Comparison of ENCODE assay signal across 21 cellular contexts in genomic region chr3:178768072-178768864, GRCh38.
DNase-seq lines count a peak whose midpoint lies in the region; ATAC-seq, FAIRE-seq and TF ChIP-seq lines count a peak whose summit lies in the region.
"Had no signal": no experiment of that assay in that cellular context is flagged by ENCODE, and none has a peak within 500 bp of the region (broad histone marks: within the 10 kb centered on the region; RNA-seq: fewer than 3 reads in every experiment).

No MANE protein-coding gene starts in this region.

- no peak overlapping the region for H3K27ac Mint-ChIP-seq in natural killer cell
- H3K27ac Mint-ChIP-seq: activated naive CD4-positive, alpha-beta T cell treated with anti-CD3 and anti-CD28 coated beads, Interleukin-2, amount 50 U/mL, for 72 hours; memory B cell; T-cell had no signal

- no peak for TF ChIP-seq CTCF in natural killer cell (IDR thresholded peaks at IDR 0.05)

- no peak overlapping the region for H3K4me3 Mint-ChIP-seq in natural killer cell
- H3K4me3 Mint-ChIP-seq: memory B cell, T-cell had no signal

- H3K4me1 Mint-ChIP-seq in natural killer cell = no peaks in the 10 kb centered on the region
- H3K4me1 Mint-ChIP-seq: memory B cell had no signal

- no peak for FAIRE-seq in GM12892 (lab: Jason Lieb, UNC)
- FAIRE-seq: bronchial epithelial cell had no signal

- ATAC-seq in GM18907 (IDR thresholded peaks at IDR 0.05; ENCODE audit: unreplicated experiment) = peak; percentile 78
- ATAC-seq in GM21529 (IDR thresholded peaks at IDR 0.05; ENCODE audit: unreplicated experiment) = peak; percentile 83
- ATAC-seq in HG03066 (IDR thresholded peaks at IDR 0.05; ENCODE audit: low read depth, unreplicated experiment) = peak; percentile 86
- ATAC-seq in natural killer cell = no peak
- ATAC-seq in HG02840 (IDR thresholded peaks at IDR 0.05; ENCODE audit: low FRiP score, unreplicated experiment) = no peak
- ATAC-seq: activated naive CD4-positive, alpha-beta T cell treated with anti-CD3 and anti-CD28 coated beads, Interleukin-2, amount 50 U/mL, for 72 hours; foreskin keratinocyte; T-cell had no signal

- DNase-seq in RPMI8226 (peak; percentile 85), natural killer cell (no peak), GM12892 (ENCODE audit: insufficient read length) (no peak), NCI-H748 treated with DMSO at 0.1 percent for 48 hours (lab: John Stamatoyannopoulos, UW) (no peak)
- DNase-seq: activated CD4-positive, CD25-positive, alpha-beta regulatory T cell; activated CD8-positive, alpha-beta memory T cell treated with anti-CD3 and anti-CD28 coated beads, Interleukin-2, amount 50 U/mL, for 4 hours; DMS79; foreskin keratinocyte; GOT3; Karpas-422; NCI-H1694; NCI-H524; stimulated activated naive CD4-positive, alpha-beta T cell; T-cell had no signal

- TF ChIP-seq POLR2A in GM12892 (IDR thresholded peaks at IDR 0.05; ENCODE audit: low read depth, low read length) = no peak

- intact Hi-C loops in natural killer cell (cut with micrococcal nuclease) = no loop called here

- peaks cover 16 to 19% of the 10 kb centered on the region in 2 donors for H3K9me3 Mint-ChIP-seq in natural killer cell

- no peaks in the 10 kb centered on the region for H3K27me3 Mint-ChIP-seq in natural killer cell (ENCODE audit: low read depth in 2 of 2)
- H3K27me3 Mint-ChIP-seq: T-cell had no signal

- H3K36me3 Mint-ChIP-seq in natural killer cell = no peaks in the 10 kb centered on the region
- H3K36me3 Mint-ChIP-seq: memory B cell, T-cell had no signal

Comparison
In these comparisons a context has a peak if more than half of its experiments do, and no peak if none do; other contexts are left out.
1. ATAC-seq: peak in GM18907 (single experiment), GM21529 (single experiment) and HG03066 (single experiment); none in natural killer cell (0 of 3) and HG02840 (single experiment).